15 cellular contexts compared by ENCODE assay signal in genomic region chr2:105384861-105385260, GRCh38.
"Had no signal": no experiment of that assay in that cellular context is flagged by ENCODE, and none has a peak within 500 bp of the region (broad histone marks: within the 10 kb centered on the region; RNA-seq: fewer than 3 reads in every experiment).

No MANE protein-coding gene starts in this region.

- H3K9me3 ChIP-seq: adrenal gland, SK-N-SH, tibial artery had no signal

- H3K36me3 Mint-ChIP-seq: activated naive CD4-positive, alpha-beta T cell treated with anti-CD3 and anti-CD28 coated beads, Interleukin-2, amount 10 ng/mL, durations not matched to agents 7 days and 5 days; natural killer cell treated with Interleukin-12 subunit alpha and Interleukin-12 subunit beta and Interleukin-15 and Interleukin-18, amount 100 ng/mL, for 72 hours had no signal

- H3K27me3 ChIP-seq: adrenal gland, tibial artery had no signal

- H3K27ac Mint-ChIP-seq: activated CD4-positive, alpha-beta T cell treated with anti-CD3 and anti-CD28 coated beads for 36 hours; activated CD8-positive, alpha-beta T cell treated with anti-CD3 and anti-CD28 coated beads, Interleukin-2, amount 10 ng/mL, durations not matched to agents 7 days and 5 days; activated naive CD4-positive, alpha-beta T cell treated with anti-CD3 and anti-CD28 coated beads, Interleukin-2, amount 10 ng/mL, durations not matched to agents 7 days and 5 days; activated T-helper 1 cell treated with anti-CD3 and anti-CD28 coated beads, Interleukin-12 subunit alpha, Interleukin-12 subunit beta, Interleukin-2, Interleukin-4 antibody, amounts not matched to agents 30 ng/mL and 10 ng/mL and 1 ng/mL, durations not matched to agents 14 hours and 24 hours and 36 hours; effector memory CD8-positive, alpha-beta T cell; natural killer cell treated with Interleukin-12 subunit alpha and Interleukin-12 subunit beta and Interleukin-15 and Interleukin-18, amount 100 ng/mL, for 72 hours had no signal

- DNase-seq: activated CD4-positive, alpha-beta T cell treated with anti-CD3 and anti-CD28 coated beads for 36 hours; activated CD8-positive, alpha-beta T cell treated with anti-CD3 and anti-CD28 coated beads, Interleukin-2, amount 10 ng/mL, durations not matched to agents 7 days and 5 days; activated naive CD4-positive, alpha-beta T cell treated with anti-CD3 and anti-CD28 coated beads, Interleukin-2, amount 10 ng/mL, durations not matched to agents 7 days and 5 days; adrenal gland; central memory CD4-positive, alpha-beta T cell; effector memory CD8-positive, alpha-beta T cell; left colon; SK-N-SH; stimulated activated CD4-positive, alpha-beta T cell treated with anti-CD3 and anti-CD28 coated beads, Interleukin-15, amount 100 ng/mL, for 24 hours; T-helper 1 cell; WERI-Rb-1 had no signal

- H3K27ac ChIP-seq: epithelial cell of prostate, WERI-Rb-1 had no signal

- ATAC-seq: activated CD4-positive, alpha-beta T cell treated with anti-CD3 and anti-CD28 coated beads for 36 hours; activated CD8-positive, alpha-beta T cell treated with anti-CD3 and anti-CD28 coated beads, Interleukin-2, amount 10 ng/mL, durations not matched to agents 7 days and 5 days; effector memory CD8-positive, alpha-beta T cell; natural killer cell treated with Interleukin-12 subunit alpha and Interleukin-12 subunit beta and Interleukin-15 and Interleukin-18, amount 100 ng/mL, for 72 hours had no signal

- H3K4me3 Mint-ChIP-seq: activated CD4-positive, alpha-beta T cell treated with anti-CD3 and anti-CD28 coated beads for 36 hours; activated CD8-positive, alpha-beta T cell treated with anti-CD3 and anti-CD28 coated beads, Interleukin-2, amount 10 ng/mL, durations not matched to agents 7 days and 5 days; activated naive CD4-positive, alpha-beta T cell treated with anti-CD3 and anti-CD28 coated beads, Interleukin-2, amount 10 ng/mL, durations not matched to agents 7 days and 5 days; activated T-helper 1 cell treated with anti-CD3 and anti-CD28 coated beads, Interleukin-12 subunit alpha, Interleukin-12 subunit beta, Interleukin-2, Interleukin-4 antibody, amounts not matched to agents 30 ng/mL and 10 ng/mL and 1 ng/mL, durations not matched to agents 14 hours and 24 hours and 36 hours; effector memory CD8-positive, alpha-beta T cell; natural killer cell treated with Interleukin-12 subunit alpha and Interleukin-12 subunit beta and Interleukin-15 and Interleukin-18, amount 100 ng/mL, for 72 hours had no signal

- H3K27me3 Mint-ChIP-seq: activated CD4-positive, alpha-beta T cell treated with anti-CD3 and anti-CD28 coated beads for 36 hours; activated naive CD4-positive, alpha-beta T cell treated with anti-CD3 and anti-CD28 coated beads, Interleukin-2, amount 10 ng/mL, durations not matched to agents 7 days and 5 days had no signal

- H3K4me3 ChIP-seq: adrenal gland, tibial artery had no signal

- H3K9me3 Mint-ChIP-seq: activated naive CD4-positive, alpha-beta T cell treated with anti-CD3 and anti-CD28 coated beads, Interleukin-2, amount 10 ng/mL, durations not matched to agents 7 days and 5 days; activated T-helper 1 cell treated with anti-CD3 and anti-CD28 coated beads, Interleukin-12 subunit alpha, Interleukin-12 subunit beta, Interleukin-2, Interleukin-4 antibody, amounts not matched to agents 30 ng/mL and 10 ng/mL and 1 ng/mL, durations not matched to agents 14 hours and 24 hours and 36 hours; effector memory CD8-positive, alpha-beta T cell; natural killer cell treated with Interleukin-12 subunit alpha and Interleukin-12 subunit beta and Interleukin-15 and Interleukin-18, amount 100 ng/mL, for 72 hours had no signal

- H3K4me1 Mint-ChIP-seq: activated CD4-positive, alpha-beta T cell treated with anti-CD3 and anti-CD28 coated beads for 36 hours; activated naive CD4-positive, alpha-beta T cell treated with anti-CD3 and anti-CD28 coated beads, Interleukin-2, amount 10 ng/mL, durations not matched to agents 7 days and 5 days had no signal
